In genomic region chr19:1790054-1790762, GRCh38 we compare ENCODE assay signal across 16 cellular contexts. TPM values are rescaled to one million over a fixed set of nuclear protein-coding genes. Genes with fewer than 3 reads are reported as not detected.
DNase-seq lines count a peak whose midpoint lies in the region; ATAC-seq and TF ChIP-seq lines count a peak whose summit lies in the region.
"Had no signal": no experiment of that assay in that cellular context is flagged by ENCODE, and none has a peak within 500 bp of the region (broad histone marks: within the 10 kb centered on the region; RNA-seq: fewer than 3 reads in every experiment).

No MANE protein-coding gene starts in this region.

- H3K27ac ChIP-seq in BLaER1 (no peak overlapping the region), HL-60 (replicated peaks) (no peak overlapping the region)

- DNase-seq in HL-60 (ENCODE audit: low read depth in 1 of 2, low spot score in 1 of 2) (no peak), WTC11 (ENCODE audit: low spot score) (no peak), left kidney (ENCODE audit: low read depth, low spot score) (peak; percentile 29), T-helper 1 cell (no peak)
- DNase-seq in activated naive CD4-positive, alpha-beta T cell treated with anti-CD3 and anti-CD28 coated beads, Interleukin-2, amount 10 ng/mL, durations not matched to agents 7 days and 5 days = no peak
- no peak for DNase-seq in activated naive CD4-positive, alpha-beta T cell treated with anti-CD3 and anti-CD28 coated beads, Interleukin-2, amount 50 U/mL, for 16 hours
- no peak for DNase-seq in stimulated activated CD4-positive, alpha-beta T cell treated with anti-CD3 and anti-CD28 coated beads, Interleukin-12 subunit alpha, Interleukin-12 subunit beta, amount 100 ng/mL, for 4 hours
- DNase-seq: NCI-H1092 had no signal

- H3K36me3 Mint-ChIP-seq in WTC11 = no peaks in the 10 kb centered on the region
- H3K36me3 Mint-ChIP-seq in activated naive CD4-positive, alpha-beta T cell treated with anti-CD3 and anti-CD28 coated beads, Interleukin-2, amount 10 ng/mL, durations not matched to agents 7 days and 5 days = no peaks in the 10 kb centered on the region
- H3K36me3 Mint-ChIP-seq: CD14-positive monocyte had no signal

- H3K4me2 ChIP-seq in BLaER1 = peak overlapping the region; percentile 57

- CTCF ChIA-PET in WTC11 (lab: Charles Lee) = interaction anchor here (0.5 to 12.5 kb wide), 21 partner anchors 9 to 299 kb away, joined by 3 to 161 read pairs (median 4); partner anchors contain the start of gene REEP6
- CTCF ChIA-PET in activated naive CD4-positive, alpha-beta T cell treated with anti-CD3 and anti-CD28 coated beads, Interleukin-2, amount 10 ng/mL, durations not matched to agents 7 days and 5 days (lab: Charles Lee) = no interaction called here

- H3K9me3 ChIP-seq in BLaER1 = no peaks in the 10 kb centered on the region
- H3K9me3 ChIP-seq: MG63 had no signal

- peaks cover 30% of the 10 kb centered on the region for H3K4me1 ChIP-seq in BLaER1
- H3K4me1 ChIP-seq: HAP-1 had no signal

- H3K27ac Mint-ChIP-seq in WTC11 = no peak overlapping the region
- no peak overlapping the region for H3K27ac Mint-ChIP-seq in activated naive CD4-positive, alpha-beta T cell treated with anti-CD3 and anti-CD28 coated beads, Interleukin-2, amount 10 ng/mL, durations not matched to agents 7 days and 5 days
- H3K27ac Mint-ChIP-seq: CD14-positive monocyte had no signal

- no peak for ATAC-seq in WTC11

- H3K36me3 ChIP-seq in BLaER1 = no peaks in the 10 kb centered on the region
- H3K36me3 ChIP-seq: HAP-1, MG63 had no signal

- TF ChIP-seq CTCF in HL-60 (IDR thresholded peaks at IDR 0.05; ENCODE audit: insufficient read depth, low read length) (no peak), WTC11 (IDR thresholded peaks at IDR 0.05) (no peak)

- peaks cover 6% of the 10 kb centered on the region; the same call in 1 of the 2 replicates for H3K9me3 Mint-ChIP-seq in WTC11
- no peaks in the 10 kb centered on the region for H3K9me3 Mint-ChIP-seq in activated naive CD4-positive, alpha-beta T cell treated with anti-CD3 and anti-CD28 coated beads, Interleukin-2, amount 10 ng/mL, durations not matched to agents 7 days and 5 days

- peaks cover 7% of the 10 kb centered on the region for H3K4me1 Mint-ChIP-seq in WTC11
- H3K4me1 Mint-ChIP-seq in activated naive CD4-positive, alpha-beta T cell treated with anti-CD3 and anti-CD28 coated beads, Interleukin-2, amount 10 ng/mL, durations not matched to agents 7 days and 5 days = peaks cover 3% of the 10 kb centered on the region
- H3K4me1 Mint-ChIP-seq: CD14-positive monocyte had no signal

- no peak overlapping the region for H3K9ac ChIP-seq in BLaER1

- peak overlapping the region; percentile 54 for H3K4me3 Mint-ChIP-seq in WTC11
- H3K4me3 Mint-ChIP-seq in activated naive CD4-positive, alpha-beta T cell treated with anti-CD3 and anti-CD28 coated beads, Interleukin-2, amount 10 ng/mL, durations not matched to agents 7 days and 5 days = no peak overlapping the region

- peaks cover 24% of the 10 kb centered on the region for H3K27me3 ChIP-seq in BLaER1
- peaks cover 11% of the 10 kb centered on the region for H3K27me3 ChIP-seq in HL-60 (ENCODE audit: insufficient read depth, poor library complexity, severe bottlenecking)
- H3K27me3 ChIP-seq: MG63 had no signal

- no peak overlapping the region for H3K4me3 ChIP-seq in BLaER1
- H3K4me3 ChIP-seq in HL-60 (replicated peaks; ENCODE audit: insufficient read depth, low read length) = 0 out of 2 replicates have a peak overlapping the region, but pooled peaks have one; percentile 14
- H3K4me3 ChIP-seq: HAP-1, MG63 had no signal

- no peaks in the 10 kb centered on the region for H4K20me1 ChIP-seq in BLaER1

- POLR2A ChIA-PET in WTC11 (lab: Charles Lee) = interaction anchor here (0.6 to 0.9 kb wide), 3 partner anchors 13 to 126 kb away, joined by 3 to 11 read pairs (median 4); no protein-coding TSS in a partner anchor

- peaks cover 29% of the 10 kb centered on the region for H3K27me3 Mint-ChIP-seq in WTC11 (ENCODE audit: low read depth)
- H3K27me3 Mint-ChIP-seq in activated naive CD4-positive, alpha-beta T cell treated with anti-CD3 and anti-CD28 coated beads, Interleukin-2, amount 10 ng/mL, durations not matched to agents 7 days and 5 days = peaks cover 67% of the 10 kb centered on the region

TF ChIP-seq in WTC11, 78 proteins besides CTCF, POLR2A, EP300 and RAD21:
- TF ChIP-seq KAT7 (CRISPR knock-in tag; IDR thresholded peaks at IDR 0.05; ENCODE audit: borderline replicate concordance) (no peak), NR2C2 (CRISPR knock-in tag; IDR thresholded peaks at IDR 0.05) (no peak)

RNA-seq across cellular contexts. Expression of gene ATP8B3, which starts 21.9 kb away (rescaled TPM):
- 5.5 to 8.2 TPM (median 8.0 TPM) in 3 replicates for total RNA-seq in WTC11 (2021)

RNA-seq across cellular contexts. Expression of gene ONECUT3, which starts 36.9 kb away (rescaled TPM):
- total RNA-seq in WTC11 (2021) = 0.04 TPM in 1 of 3 replicates, not detected in the others
- total RNA-seq: A673, Daoy, NCI-H460, SK-MEL-5 had no signal

RNA-seq across cellular contexts. Expression of gene REXO1, which starts 58.1 kb away (rescaled TPM):
- 48.9 to 61.1 TPM (median 50.1 TPM) in 3 replicates for total RNA-seq in WTC11 (2021)
